27 cellular contexts compared by ENCODE assay signal in the genomic region with DNA sequence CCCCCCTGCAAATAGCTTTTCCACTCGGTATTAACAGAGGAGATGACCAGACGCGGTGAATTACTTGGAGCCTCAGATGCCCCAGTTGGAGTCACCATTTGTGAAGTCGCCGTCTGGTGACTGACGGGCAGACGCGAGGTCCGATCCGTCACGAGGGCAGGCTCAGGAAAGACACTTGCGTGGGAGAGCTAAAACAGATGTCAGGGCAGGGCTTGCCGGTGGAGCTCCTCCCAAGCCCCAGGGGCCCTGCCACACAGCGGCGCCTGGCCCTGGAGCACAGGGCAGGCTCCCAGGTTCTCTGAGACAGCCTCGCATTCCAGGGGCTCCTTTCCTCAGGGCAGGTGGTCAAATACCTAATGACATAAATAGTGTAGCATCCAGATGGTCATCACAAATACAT.
"Had no signal": no experiment of that assay in that cellular context is flagged by ENCODE, and none has a peak within 500 bp of the region (broad histone marks: within the 10 kb centered on the region; RNA-seq: fewer than 3 reads in every experiment).

No MANE protein-coding gene starts in this region.

- FAIRE-seq: astrocyte had no signal

- ATAC-seq: activated T-cell treated with anti-CD3 and anti-CD28 coated beads, Interleukin-2, amount 50 U/mL, for 4 hours; Panc1; SK-N-SH treated with all-trans-retinoic acid at 6 μM for 48 hours; WTC11 had no signal

- H3K27me3 ChIP-seq: SJSA1 had no signal

- H3K9ac ChIP-seq: KMS-11 had no signal

- H3K4me1 ChIP-seq: SJSA1 had no signal

- H3K27ac ChIP-seq: KMS-11, RWPE1, SJSA1 had no signal

- H3K36me3 ChIP-seq: SJSA1 had no signal

- DNase-seq: activated CD4-positive, alpha-beta memory T cell treated with anti-CD3 and anti-CD28 coated beads for 36 hours; activated CD4-positive, alpha-beta T cell treated with anti-CD3 and anti-CD28 coated beads for 48 hours; activated CD4-positive, CD25-positive, alpha-beta regulatory T cell treated with anti-CD3 and anti-CD28 coated beads, Interleukin-2, amount 50 U/mL, for 72 hours; activated CD8-positive, alpha-beta memory T cell treated with anti-CD3 and anti-CD28 coated beads for 24 hours; activated gamma-delta T cell; activated naive CD4-positive, alpha-beta T cell treated with anti-CD3 and anti-CD28 coated beads for 36 hours; activated T-cell treated with anti-CD3 and anti-CD28 coated beads, Interleukin-2, amount 50 U/mL, for 4 hours; amygdala; MV-4-11; NCI-H1092 treated with DMSO at 0.1 percent for 48 hours; NCI-H1436; NCI-H1694 treated with DMSO at 0.1 percent for 48 hours; NCI-H2029 treated with DMSO at 0.1 percent for 48 hours; NCI-H345; NCI-H510A treated with DMSO at 0.1 percent for 48 hours; NCI-H69; NK-92 treated with Interleukin-12 subunit alpha and Interleukin-12 subunit beta, amount 100 ng/mL, for 24 hours; OCI-M1; Right ventricle myocardium superior; SW 1271 had no signal

- H3K4me2 ChIP-seq: KMS-11 had no signal

- H3K9me3 ChIP-seq: SJSA1 had no signal

- H3K4me3 ChIP-seq: SJSA1 had no signal
